23 cellular contexts compared by ENCODE assay signal in the genomic region with DNA sequence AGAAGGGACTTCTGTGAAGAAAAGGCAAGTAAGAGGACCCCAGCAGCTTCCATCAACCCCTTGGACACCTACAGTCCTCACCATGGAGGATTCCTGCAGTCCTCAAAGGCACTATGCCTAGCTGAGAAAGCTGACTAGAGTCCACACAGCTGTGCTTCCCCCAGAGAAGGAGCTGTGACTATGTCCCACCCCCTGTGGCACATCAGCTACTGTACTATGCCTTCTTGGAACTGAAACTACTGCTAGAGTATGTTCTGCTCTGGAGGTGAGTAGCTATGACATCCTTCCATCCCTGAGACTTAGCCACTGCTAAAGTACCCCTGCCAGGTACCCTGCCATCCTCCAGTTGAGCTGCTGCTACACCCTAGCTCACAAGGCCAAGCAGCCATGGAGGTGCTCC.
"Had no signal": no experiment of that assay in that cellular context is flagged by ENCODE, and none has a peak within 500 bp of the region (broad histone marks: within the 10 kb centered on the region; RNA-seq: fewer than 3 reads in every experiment).

No MANE protein-coding gene starts in this region.

- ATAC-seq: effector memory CD8-positive, alpha-beta T cell; esophagus mucosa; gastrocnemius medialis; heart right ventricle; left colon; left lobe of liver had no signal

- DNase-seq: dermis blood vessel endothelial cell; dorsolateral prefrontal cortex; effector CD4-positive, alpha-beta T cell; effector memory CD8-positive, alpha-beta T cell; endodermal cell; erythroblast; esophagus squamous epithelium; foreskin fibroblast; foreskin melanocyte; gastrocnemius medialis; glutamatergic neuron; head of caudate nucleus; heart right ventricle; hippocampal formation; left colon; left ventricle myocardium inferior; lower lobe of right lung; mesendoderm; midbrain had no signal

- H3K36me3 ChIP-seq: esophagus squamous epithelium, gastrocnemius medialis, heart right ventricle, left ventricle myocardium inferior, lower lobe of right lung had no signal

- H3K4me1 ChIP-seq: esophagus squamous epithelium, gastrocnemius medialis, left ventricle myocardium inferior, lower lobe of right lung had no signal

- H3K27ac ChIP-seq: coronary artery, dorsolateral prefrontal cortex, epithelial cell of prostate, esophagus squamous epithelium, gastrocnemius medialis, heart right ventricle, left ventricle myocardium inferior, lower lobe of right lung had no signal

- H3K27me3 ChIP-seq: dorsolateral prefrontal cortex, esophagus squamous epithelium, gastrocnemius medialis, heart right ventricle had no signal

- H3K4me3 ChIP-seq: coronary artery, dorsolateral prefrontal cortex, esophagus squamous epithelium, gastrocnemius medialis, heart right ventricle, left ventricle myocardium inferior, lower lobe of right lung had no signal

- H3K9me3 ChIP-seq: esophagus squamous epithelium, gastrocnemius medialis, lower lobe of right lung had no signal
